ENCODE assay signal across 12 cellular contexts in the genomic region with DNA sequence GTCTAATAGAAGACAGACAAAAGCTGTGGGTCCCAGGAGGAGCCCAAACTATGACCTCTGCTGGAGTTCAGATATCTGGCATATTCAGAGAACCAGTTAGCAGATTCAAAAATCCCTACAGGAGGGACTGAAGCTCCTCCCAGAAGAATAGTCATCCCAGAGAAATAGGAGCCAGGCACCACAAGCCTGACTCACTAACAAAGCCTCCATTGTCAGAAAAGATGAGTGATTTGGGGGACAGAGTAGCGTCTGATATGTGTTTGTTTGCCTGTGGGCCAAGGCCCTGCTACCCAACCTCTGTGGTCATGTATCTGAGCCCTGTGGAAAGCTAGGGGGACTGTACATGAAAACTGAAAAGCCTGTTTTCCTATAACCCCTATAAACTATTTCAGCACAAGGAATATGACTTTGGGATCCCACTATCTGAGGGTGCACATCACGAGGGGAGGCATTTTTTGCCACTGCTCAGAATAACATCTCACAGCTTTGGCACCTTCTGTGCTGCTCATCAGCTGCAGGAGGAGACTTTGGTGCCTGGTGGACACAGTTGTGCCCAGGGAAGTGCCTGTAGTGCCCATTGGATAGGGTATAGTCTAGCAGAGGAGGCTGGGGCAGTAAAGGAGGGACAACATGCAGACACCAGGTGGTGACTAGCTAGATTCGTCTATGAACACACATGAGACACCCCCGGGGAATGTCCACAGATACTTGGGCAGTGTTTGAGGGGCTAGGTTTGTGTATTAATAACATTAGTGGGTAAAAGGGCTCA. TPM values are rescaled to one million over a fixed set of nuclear protein-coding genes. Genes with fewer than 3 reads are reported as not detected.
A peak's percentile ranks its signal among the peaks of the same experiment; 100 is the strongest.
DNase-seq lines count a peak whose midpoint lies in the region; ATAC-seq and TF ChIP-seq lines count a peak whose summit lies in the region.
"Had no signal": no experiment of that assay in that cellular context is flagged by ENCODE, and none has a peak within 500 bp of the region (broad histone marks: within the 10 kb centered on the region; RNA-seq: fewer than 3 reads in every experiment).

No MANE protein-coding gene starts in this region.

- H3K4me3 Mint-ChIP-seq in CD14-positive monocyte = no peak overlapping the region

- H3K9me3 Mint-ChIP-seq in CD14-positive monocyte = peaks cover 0 to 2% (median 0%) of the 10 kb centered on the region in 7 donors

- H3K9me3 ChIP-seq in gastroesophageal sphincter (no peaks in the 10 kb centered on the region), psoas muscle (no peaks in the 10 kb centered on the region)
- H3K9me3 ChIP-seq: ascending aorta had no signal

- no peaks in the 10 kb centered on the region for H3K36me3 Mint-ChIP-seq in CD14-positive monocyte

- H3K27ac ChIP-seq in gastroesophageal sphincter = peak overlapping the region in 3 of 4 donors; percentile 4 to 46 (median 9)
- H3K27ac ChIP-seq in psoas muscle = peak overlapping the region; percentile 30
- H3K27ac ChIP-seq: ascending aorta, WERI-Rb-1 had no signal

- no peak overlapping the region for H3K4me3 ChIP-seq in gastroesophageal sphincter
- no peak overlapping the region for H3K4me3 ChIP-seq in psoas muscle
- H3K4me3 ChIP-seq: ascending aorta, lung had no signal

- H3K27me3 Mint-ChIP-seq in CD14-positive monocyte (ENCODE audit: low read depth in 3 of 3) = peaks cover 2 to 5% (median 4%) of the 10 kb centered on the region in 3 donors

- no peaks in the 10 kb centered on the region for H3K27me3 ChIP-seq in gastroesophageal sphincter
- no peaks in the 10 kb centered on the region for H3K27me3 ChIP-seq in psoas muscle (ENCODE audit: insufficient read depth in 3 of 3, low read length in 2 of 3)
- H3K27me3 ChIP-seq: ascending aorta had no signal

- DNase-seq in EH (ENCODE audit: low read depth) = peak; percentile 88
- peak; percentile 47 for DNase-seq in T1000 (lab: John Stamatoyannopoulos, UW)
- no peak for DNase-seq in psoas muscle
- no peak for DNase-seq in NCI-H1417 (lab: John Stamatoyannopoulos, UW)
- no peak for DNase-seq in activated CD4-positive, CD25-positive, alpha-beta regulatory T cell treated with anti-CD3 and anti-CD28 coated beads, Interleukin-2, amount 50 U/mL, for 72 hours
- no peak for DNase-seq in CD14-positive monocyte (ENCODE audit: low spot score)
- DNase-seq: NCI-H2171, WERI-Rb-1 had no signal

- no peak for TF ChIP-seq EP300 in gastroesophageal sphincter (IDR thresholded peaks at IDR 0.05)

- H3K4me1 ChIP-seq in gastroesophageal sphincter (peaks cover 0 to 20% (median 11%) of the 10 kb centered on the region in 3 donors), psoas muscle (peaks cover 3% of the 10 kb centered on the region)
- H3K4me1 ChIP-seq: ascending aorta had no signal

- no peak for TF ChIP-seq POLR2A in gastroesophageal sphincter (IDR thresholded peaks at IDR 0.05)

- WGBS in gastroesophageal sphincter (ENCODE audit: low coverage in 1 of 2), 2 donors = 20% methylated on average over 1 to 3 of the region's 4 CpGs
- 48 to 82% (median 59%) methylated on average over 4 of the region's 4 CpGs for WGBS in psoas muscle, 3 donors

- TF ChIP-seq CTCF in gastroesophageal sphincter (IDR thresholded peaks at IDR 0.05) = no peak
- no peak for TF ChIP-seq CTCF in psoas muscle (IDR thresholded peaks at IDR 0.05)
- no peak for TF ChIP-seq CTCF in CD14-positive monocyte (IDR thresholded peaks at IDR 0.05)

- ATAC-seq in gastroesophageal sphincter (peak; percentile 29), psoas muscle (peak; percentile 39 to 63 (median 55)), GM18520 (IDR thresholded peaks at IDR 0.05; ENCODE audit: unreplicated experiment) (no peak)

- intact Hi-C loops in psoas muscle (cut with DNase I) = no loop called here
- intact Hi-C loops in CD14-positive monocyte (cut with micrococcal nuclease) = no loop called here

- no peak overlapping the region for H3K27ac Mint-ChIP-seq in CD14-positive monocyte

- H3K4me1 Mint-ChIP-seq in CD14-positive monocyte = no peaks in the 10 kb centered on the region

- H3K36me3 ChIP-seq in gastroesophageal sphincter (no peaks in the 10 kb centered on the region), psoas muscle (ENCODE audit: insufficient read depth in 1 of 2, low read depth in 1 of 2) (no peaks in the 10 kb centered on the region)
- H3K36me3 ChIP-seq: ascending aorta, WERI-Rb-1 had no signal

RNA-seq across cellular contexts. Expression of gene LARP6, which starts 9.7 kb away (rescaled TPM):
- total RNA-seq in gastroesophageal sphincter = 10 to 100 TPM; 43.7 to 48.2 (median 45.5) TPM
- 10 to 100 TPM in 2 of 4 donors, 1 to 10 TPM in 2; 6.4 to 18.9 (median 9.5) TPM for total RNA-seq in psoas muscle
- 1 to 10 TPM; 2.9 to 5.2 (median 4.3) TPM for polyA plus RNA-seq in psoas muscle
- polyA plus RNA-seq in CD14-positive monocyte = not detected

RNA-seq across cellular contexts. Expression of gene THAP10, which starts 28.6 kb away (rescaled TPM):
- 1 to 10 TPM; 1.5 to 4.6 (median 2.7) TPM for total RNA-seq in gastroesophageal sphincter
- total RNA-seq in psoas muscle = 1 to 10 TPM in 3 of 4 donors, under 1 TPM in 1; 0.76 to 1.7 (median 1.3) TPM
- polyA plus RNA-seq in psoas muscle = 1 to 10 TPM in 2 of 3 donors, under 1 TPM in 1; 0.48 to 2.4 (median 1.2) TPM
- under 1 TPM; 0.12 to 0.30 TPM for polyA plus RNA-seq in CD14-positive monocyte

RNA-seq across cellular contexts. Expression of gene LRRC49, which starts 29.0 kb away (rescaled TPM):
- total RNA-seq in gastroesophageal sphincter (10 to 100 TPM in 2 of 4 donors, 1 to 10 TPM in 2; 5.8 to 14.5 (median 9.2) TPM), psoas muscle (1 to 10 TPM; 1.1 to 4.4 (median 2.0) TPM)
- polyA plus RNA-seq in psoas muscle (1 to 10 TPM in 2 of 3 donors, under 1 TPM in 1; 0.44 to 2.6 (median 1.1) TPM), CD14-positive monocyte (under 1 TPM; 0.24 to 0.51 TPM)

Comparison
In these comparisons a context has a peak if more than half of its experiments do, and no peak if none do; other contexts are left out.
1. DNase-seq: peak in EH (single experiment) and T1000 (single experiment); none in psoas muscle (0 of 2), NCI-H1417 (0 of 3), activated CD4-positive, CD25-positive, alpha-beta regulatory T cell treated with anti-CD3 and anti-CD28 coated beads, Interleukin-2, amount 50 U/mL, for 72 hours (single experiment) and CD14-positive monocyte (single experiment).